Comparison of ENCODE assay signal across 8 cellular contexts in the genomic region with DNA sequence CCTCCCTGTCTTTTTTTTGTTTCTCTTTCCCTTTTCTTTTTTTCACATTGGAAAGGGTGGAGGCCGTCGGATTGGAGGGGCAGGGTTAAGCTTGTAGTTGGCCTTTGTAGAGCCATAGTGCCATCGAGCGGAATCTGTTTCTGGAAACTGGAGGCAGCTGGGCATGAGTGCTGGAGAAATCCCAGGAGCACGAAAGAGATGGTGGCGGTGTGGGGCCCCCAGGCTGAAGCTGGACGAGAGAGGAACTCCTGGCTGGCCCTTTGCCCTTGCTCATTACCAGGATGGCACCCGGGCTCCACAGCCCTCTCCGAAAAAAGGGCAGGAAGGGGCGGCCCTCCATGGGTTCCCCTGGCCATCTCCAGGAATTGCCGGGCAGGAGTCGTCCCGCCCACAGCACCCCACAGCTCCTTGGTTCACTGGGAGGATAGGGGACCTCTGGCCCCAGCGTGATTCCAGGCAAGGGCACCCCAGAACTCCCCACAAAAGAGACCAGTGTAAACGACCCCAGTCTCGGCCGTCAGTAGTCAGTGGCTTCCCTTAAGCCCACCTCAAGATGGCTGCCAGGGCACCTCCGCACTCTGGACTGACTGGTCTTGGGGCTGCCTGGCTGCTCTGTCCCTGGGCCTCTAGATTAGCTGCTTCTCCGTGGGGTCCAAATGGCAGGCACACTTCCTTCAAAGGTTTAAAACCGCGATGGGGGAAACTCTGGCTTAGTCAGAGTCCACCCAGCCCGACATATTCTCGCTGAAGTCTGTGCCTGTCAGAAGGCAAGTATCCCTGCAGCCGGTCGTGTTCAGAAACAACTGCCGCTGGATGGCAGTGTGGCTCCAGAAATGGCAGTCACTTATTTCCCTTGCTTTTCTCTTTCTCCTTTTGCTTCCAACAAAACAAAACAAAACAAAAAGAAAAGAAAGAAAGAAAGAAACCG.
DNase-seq lines count a peak whose midpoint lies in the region; ATAC-seq, FAIRE-seq and TF ChIP-seq lines count a peak whose summit lies in the region.

No MANE protein-coding gene starts in this region.

- H3K27ac ChIP-seq in Peyer's patch (peak overlapping the region in 2 of 4 donors; percentile 50 to 66), pancreas (peak overlapping the region; percentile 57 to 78 (median 74)), vagina (peak overlapping the region; percentile 83)

- 40 to 67% methylated on average over 27 of the region's 27 CpGs for WGBS in pancreas, 2 donors

- H3K9me3 Mint-ChIP-seq in activated naive CD4-positive, alpha-beta T cell treated with anti-CD3 and anti-CD28 coated beads, Interleukin-2, amount 10 ng/mL, durations not matched to agents 7 days and 5 days = no peaks in the 10 kb centered on the region

- H3K36me3 Mint-ChIP-seq in activated naive CD4-positive, alpha-beta T cell treated with anti-CD3 and anti-CD28 coated beads, Interleukin-2, amount 10 ng/mL, durations not matched to agents 7 days and 5 days = peaks cover 26% of the 10 kb centered on the region

- no peaks in the 10 kb centered on the region for H3K36me3 ChIP-seq in BJ (ENCODE audit: control insufficient read depth, insufficient read depth, low read length)
- H3K36me3 ChIP-seq in Peyer's patch = no peaks in the 10 kb centered on the region
- H3K36me3 ChIP-seq in pancreas = no peaks in the 10 kb centered on the region
- H3K36me3 ChIP-seq in vagina = no peaks in the 10 kb centered on the region

- peak; percentile 48 for TF ChIP-seq CTCF in BJ (IDR thresholded peaks at IDR 0.05; ENCODE audit: insufficient read depth, low read depth, low read length)
- TF ChIP-seq CTCF in Peyer's patch (IDR thresholded peaks at IDR 0.05) = peak in 4 of 6 experiments; percentile 5 to 66 (median 14)
- TF ChIP-seq CTCF in pancreas (IDR thresholded peaks at IDR 0.05) = peak; percentile 12 to 43 (median 31)
- peak; percentile 26 to 62 (median 35) for TF ChIP-seq CTCF in vagina (IDR thresholded peaks at IDR 0.05)

- intact Hi-C loops in pancreas (cut with DNase I) (no loop called here), vagina (cut with DNase I) (no loop called here)

- H3K27ac Mint-ChIP-seq in activated naive CD4-positive, alpha-beta T cell treated with anti-CD3 and anti-CD28 coated beads, Interleukin-2, amount 10 ng/mL, durations not matched to agents 7 days and 5 days = peak overlapping the region; percentile 70

- DNase-seq in BJ (ENCODE audit: low read depth) (no peak), HEK293T (ENCODE audit: extremely low spot score) (peak; percentile 27), Peyer's patch (peak; percentile 40 to 88 (median 71)), frontal cortex (ENCODE audit: low spot score in 2 of 2) (peak in 1 of 2 donors; percentile 38), pancreas (peak in 5 of 6 donors; percentile 75 to 87 (median 79)), vagina (ENCODE audit: extremely low spot score in 2 of 2) (peak; percentile 81 to 85), NCI-H510A (lab: John Stamatoyannopoulos, UW) (no peak)
- peak; percentile 77 for DNase-seq in activated naive CD4-positive, alpha-beta T cell treated with anti-CD3 and anti-CD28 coated beads, Interleukin-2, amount 10 ng/mL, durations not matched to agents 7 days and 5 days

- H3K27me3 ChIP-seq in BJ (ENCODE audit: control insufficient read depth, insufficient read depth, low read length) = no peaks in the 10 kb centered on the region
- no peaks in the 10 kb centered on the region for H3K27me3 ChIP-seq in Peyer's patch
- no peaks in the 10 kb centered on the region for H3K27me3 ChIP-seq in pancreas
- H3K27me3 ChIP-seq in vagina = no peaks in the 10 kb centered on the region

- H3K4me1 ChIP-seq in Peyer's patch (no peaks in the 10 kb centered on the region), pancreas (peaks cover 0 to 7% (median 5%) of the 10 kb centered on the region in 3 donors), vagina (peaks cover 25% of the 10 kb centered on the region)

- H3K9me3 ChIP-seq in Peyer's patch (no peaks in the 10 kb centered on the region), pancreas (no peaks in the 10 kb centered on the region), vagina (no peaks in the 10 kb centered on the region)

- no peak overlapping the region for H3K4me3 Mint-ChIP-seq in activated naive CD4-positive, alpha-beta T cell treated with anti-CD3 and anti-CD28 coated beads, Interleukin-2, amount 10 ng/mL, durations not matched to agents 7 days and 5 days

- peak; percentile 84 to 91 (median 88) for ATAC-seq in pancreas

- CTCF ChIA-PET in BJ (lab: Yijun Ruan, JAX) (interaction anchor here (1.4 kb wide), 1 partner anchor 173 kb away, joined by 7 read pairs; no protein-coding TSS in a partner anchor), HEK293T (lab: Yijun Ruan, JAX) (interaction anchor here (0.6 kb wide), 1 partner anchor 171 kb away, joined by 3 read pairs; no protein-coding TSS in a partner anchor)
- CTCF ChIA-PET in activated naive CD4-positive, alpha-beta T cell treated with anti-CD3 and anti-CD28 coated beads, Interleukin-2, amount 10 ng/mL, durations not matched to agents 7 days and 5 days (lab: Charles Lee) = interaction anchor here (0.6 to 1.6 kb wide), 8 partner anchors 9 to 1213 kb away, joined by 3 to 7 read pairs (median 4); no protein-coding TSS in a partner anchor

- H3K27me3 Mint-ChIP-seq in activated naive CD4-positive, alpha-beta T cell treated with anti-CD3 and anti-CD28 coated beads, Interleukin-2, amount 10 ng/mL, durations not matched to agents 7 days and 5 days = no peaks in the 10 kb centered on the region

- H3K4me3 ChIP-seq in BJ (ENCODE audit: low read depth, low read length) (no peak overlapping the region), Peyer's patch (peak overlapping the region in 2 of 4 donors; percentile 50 to 60), pancreas (peak overlapping the region; percentile 26 to 48 (median 43)), vagina (peak overlapping the region; percentile 54 to 57)

- TF ChIP-seq POLR2A in Peyer's patch (IDR thresholded peaks at IDR 0.05) = no peak
- no peak for TF ChIP-seq POLR2A in vagina (IDR thresholded peaks at IDR 0.05)

- POLR2A ChIA-PET in BJ (lab: Charles Lee) = no interaction called here
- POLR2A ChIA-PET in HEK293T (lab: Yijun Ruan, JAX) = no interaction called here

- FAIRE-seq in frontal cortex (lab: Jason Lieb, UNC) (peak; percentile 15), pancreas (lab: Jason Lieb, UNC) (peak; percentile 49)

- H3K4me1 Mint-ChIP-seq in activated naive CD4-positive, alpha-beta T cell treated with anti-CD3 and anti-CD28 coated beads, Interleukin-2, amount 10 ng/mL, durations not matched to agents 7 days and 5 days = peaks cover 42% of the 10 kb centered on the region

TF ChIP-seq in HEK293T, 16 proteins besides CTCF, POLR2A, EP300 and RAD21:
- TF ChIP-seq FOXA1 (IDR thresholded peaks at IDR 0.05) (no peak), BHLHE40 (IDR thresholded peaks at IDR 0.05; ENCODE audit: borderline replicate concordance) (no peak), ZNF384 (IDR thresholded peaks at IDR 0.05) (peak; percentile 90), NFRKB (IDR thresholded peaks at IDR 0.05) (no peak)

Comparison
In these comparisons a context has a peak if more than half of its experiments do, and no peak if none do; other contexts are left out.
1. DNase-seq: peak in HEK293T (single experiment), Peyer's patch (3 of 3), activated naive CD4-positive, alpha-beta T cell treated with anti-CD3 and anti-CD28 coated beads, Interleukin-2, amount 10 ng/mL, durations not matched to agents 7 days and 5 days (single experiment), pancreas (5 of 6) and vagina (2 of 2); none in BJ (single experiment) and NCI-H510A (single experiment).
2. Peak in every context shown above with its lines, with median percentiles within 50 percentile points of each other: CTCF ChIP-seq.